26 cellular contexts compared by ENCODE assay signal in genomic region chr2:194253528-194254259, GRCh38.
"Had no signal": no experiment of that assay in that cellular context is flagged by ENCODE, and none has a peak within 500 bp of the region (broad histone marks: within the 10 kb centered on the region; RNA-seq: fewer than 3 reads in every experiment).

No MANE protein-coding gene starts in this region.

- H3K9me3 Mint-ChIP-seq: activated CD4-positive, alpha-beta T cell treated with anti-CD3 and anti-CD28 coated beads, Interleukin-2, amount 10 ng/mL, durations not matched to agents 7 days and 5 days; activated naive CD4-positive, alpha-beta T cell treated with anti-CD3 and anti-CD28 coated beads, Interleukin-2, amount 50 U/mL, for 24 hours; activated naive CD8-positive, alpha-beta T cell treated with anti-CD3 and anti-CD28 coated beads, Interleukin-2, amount 50 U/mL, for 24 hours; activated T-helper 2 cell treated with anti-CD3 and anti-CD28 coated beads, Interferon-gamma antibody, Interleukin-2, Interleukin-4, amounts not matched to agents 10 μg/mL and 5 μg/mL and 100 μg/mL, durations not matched to agents 14 hours and 24 hours and 36 hours; stimulated activated naive CD8-positive, alpha-beta T cell treated with anti-CD3 and anti-CD28 coated beads, Interleukin-15, Interleukin-2, amounts not matched to agents 100 ng/mL and 50 ng/mL, for 24 hours; type B pancreatic cell had no signal

- H3K27ac ChIP-seq: gastroesophageal sphincter, heart left ventricle, lower lobe of right lung, neural progenitor cell, uterus had no signal

- H3K4me3 Mint-ChIP-seq: activated CD4-positive, alpha-beta T cell treated with anti-CD3 and anti-CD28 coated beads, Interleukin-2, amount 10 ng/mL, durations not matched to agents 7 days and 5 days; activated CD8-positive, alpha-beta T cell treated with anti-CD3 and anti-CD28 coated beads for 36 hours; activated naive CD4-positive, alpha-beta T cell treated with anti-CD3 and anti-CD28 coated beads, Interleukin-2, amount 50 U/mL, for 24 hours; activated naive CD8-positive, alpha-beta T cell treated with anti-CD3 and anti-CD28 coated beads, Interleukin-2, amount 50 U/mL, for 24 hours; natural killer cell; neural progenitor cell; stimulated activated naive CD8-positive, alpha-beta T cell treated with anti-CD3 and anti-CD28 coated beads, Interleukin-15, Interleukin-2, amounts not matched to agents 100 ng/mL and 50 ng/mL, for 24 hours; type B pancreatic cell; WTC11 had no signal

- H3K36me3 ChIP-seq: gastroesophageal sphincter, heart left ventricle, lower lobe of right lung, neural progenitor cell, uterus had no signal

- H3K27me3 ChIP-seq: gastroesophageal sphincter, heart left ventricle, neural progenitor cell, uterus had no signal

- H3K27me3 Mint-ChIP-seq: activated CD4-positive, alpha-beta T cell treated with anti-CD3 and anti-CD28 coated beads, Interleukin-2, amount 10 ng/mL, durations not matched to agents 7 days and 5 days; activated CD8-positive, alpha-beta T cell treated with anti-CD3 and anti-CD28 coated beads for 36 hours; activated naive CD4-positive, alpha-beta T cell treated with anti-CD3 and anti-CD28 coated beads, Interleukin-2, amount 50 U/mL, for 24 hours; activated naive CD8-positive, alpha-beta T cell treated with anti-CD3 and anti-CD28 coated beads, Interleukin-2, amount 50 U/mL, for 24 hours; stimulated activated naive CD8-positive, alpha-beta T cell treated with anti-CD3 and anti-CD28 coated beads, Interleukin-15, Interleukin-2, amounts not matched to agents 100 ng/mL and 50 ng/mL, for 24 hours; type B pancreatic cell had no signal

- H3K9me3 ChIP-seq: gastroesophageal sphincter, lower lobe of right lung, uterus had no signal

- H3K36me3 Mint-ChIP-seq: activated naive CD4-positive, alpha-beta T cell treated with anti-CD3 and anti-CD28 coated beads, Interleukin-2, amount 50 U/mL, for 24 hours; natural killer cell; neural progenitor cell; type B pancreatic cell had no signal

- ATAC-seq: activated CD8-positive, alpha-beta T cell treated with anti-CD3 and anti-CD28 coated beads for 36 hours; activated naive CD8-positive, alpha-beta T cell treated with anti-CD3 and anti-CD28 coated beads, Interleukin-2, amount 50 U/mL, for 24 hours; heart left ventricle; left lobe of liver; natural killer cell; right cardiac atrium; WTC11 had no signal

- H3K27ac Mint-ChIP-seq: activated CD4-positive, alpha-beta T cell treated with anti-CD3 and anti-CD28 coated beads, Interleukin-2, amount 10 ng/mL, durations not matched to agents 7 days and 5 days; activated CD8-positive, alpha-beta T cell treated with anti-CD3 and anti-CD28 coated beads for 36 hours; activated naive CD4-positive, alpha-beta T cell treated with anti-CD3 and anti-CD28 coated beads, Interleukin-2, amount 50 U/mL, for 24 hours; activated naive CD8-positive, alpha-beta T cell treated with anti-CD3 and anti-CD28 coated beads, Interleukin-2, amount 50 U/mL, for 24 hours; activated T-helper 2 cell treated with anti-CD3 and anti-CD28 coated beads, Interferon-gamma antibody, Interleukin-2, Interleukin-4, amounts not matched to agents 10 μg/mL and 5 μg/mL and 100 μg/mL, durations not matched to agents 14 hours and 24 hours and 36 hours; natural killer cell; neural progenitor cell; stimulated activated naive CD8-positive, alpha-beta T cell treated with anti-CD3 and anti-CD28 coated beads, Interleukin-15, Interleukin-2, amounts not matched to agents 100 ng/mL and 50 ng/mL, for 24 hours; type B pancreatic cell; WTC11 had no signal

- H3K4me1 Mint-ChIP-seq: activated CD4-positive, alpha-beta T cell treated with anti-CD3 and anti-CD28 coated beads, Interleukin-2, amount 10 ng/mL, durations not matched to agents 7 days and 5 days; activated naive CD4-positive, alpha-beta T cell treated with anti-CD3 and anti-CD28 coated beads, Interleukin-2, amount 50 U/mL, for 24 hours; activated naive CD8-positive, alpha-beta T cell treated with anti-CD3 and anti-CD28 coated beads, Interleukin-2, amount 50 U/mL, for 24 hours; natural killer cell had no signal

- H3K4me3 ChIP-seq: gastroesophageal sphincter, heart left ventricle, lower lobe of right lung, neural progenitor cell, uterus had no signal

- H3K4me1 ChIP-seq: gastroesophageal sphincter, heart left ventricle, lower lobe of right lung, uterus had no signal

- DNase-seq: activated CD4-positive, alpha-beta T cell treated with anti-CD3 and anti-CD28 coated beads for 1 hour; activated CD4-positive, alpha-beta T cell treated with anti-CD3 and anti-CD28 coated beads, Interleukin-2, amount 10 ng/mL, durations not matched to agents 7 days and 5 days; activated CD8-positive, alpha-beta T cell treated with anti-CD3 and anti-CD28 coated beads for 36 hours; activated naive CD8-positive, alpha-beta T cell treated with anti-CD3 and anti-CD28 coated beads, Interleukin-2, amount 50 U/mL, for 24 hours; activated T-cell treated with anti-CD3 and anti-CD28 coated beads, Interleukin-2, amount 50 U/mL, for 48 hours; amygdala; caudate nucleus; heart left ventricle; hypothalamus; kidney glomerular epithelial cell; lower lobe of right lung; mesenchymal stem cell; natural killer cell; occipital lobe; substantia nigra; T-helper 2 cell; uterus had no signal
